ENCODE assay signal across 21 cellular contexts in genomic region chr11:32555091-32555490, GRCh38.
"Had no signal": no experiment of that assay in that cellular context is flagged by ENCODE, and none has a peak within 500 bp of the region (broad histone marks: within the 10 kb centered on the region; RNA-seq: fewer than 3 reads in every experiment).

No MANE protein-coding gene starts in this region.

- H3K4me1 Mint-ChIP-seq: naive thymus-derived CD8-positive, alpha-beta T cell; neural progenitor cell; stimulated activated naive B cell treated with anti-CD40 and anti-IgM and Interleukin-4, amounts not matched to agents 10 μg/mL and 1 μg/mL and 100 μg/mL, for 72 hours had no signal

- ATAC-seq: left lobe of liver; lower lobe of right lung; naive thymus-derived CD8-positive, alpha-beta T cell; psoas muscle; stimulated activated naive B cell treated with anti-CD40 and anti-IgM and Interleukin-4, amounts not matched to agents 10 μg/mL and 1 μg/mL and 100 μg/mL, for 72 hours; stimulated activated naive CD8-positive, alpha-beta T cell treated with anti-CD3 and anti-CD28 coated beads, Interleukin-15, Interleukin-2, amounts not matched to agents 100 U/mL and 50 U/mL, for 24 hours had no signal

- H3K36me3 Mint-ChIP-seq: naive thymus-derived CD8-positive, alpha-beta T cell; neural progenitor cell; stimulated activated naive B cell treated with anti-CD40 and anti-IgM and Interleukin-4, amounts not matched to agents 10 μg/mL and 1 μg/mL and 100 μg/mL, for 72 hours had no signal

- H3K9me3 Mint-ChIP-seq: neural progenitor cell had no signal

- H3K27ac Mint-ChIP-seq: naive thymus-derived CD8-positive, alpha-beta T cell; neural progenitor cell; stimulated activated naive B cell treated with anti-CD40 and anti-IgM and Interleukin-4, amounts not matched to agents 10 μg/mL and 1 μg/mL and 100 μg/mL, for 72 hours had no signal

- DNase-seq: islet precursor cell; lower lobe of right lung; mammary epithelial cell; mesenchymal stem cell; naive thymus-derived CD8-positive, alpha-beta T cell; nephron progenitor cell; occipital lobe; psoas muscle; stimulated activated CD4-positive, alpha-beta T cell treated with anti-CD3 and anti-CD28 coated beads, Interleukin-12 subunit alpha, Interleukin-12 subunit beta, amount 100 ng/mL, for 4 hours; stimulated activated CD4-positive, alpha-beta T cell treated with anti-CD3 and anti-CD28 coated beads, Interleukin-15, amount 100 ng/mL, for 24 hours; stimulated activated CD4-positive, alpha-beta T cell treated with anti-CD3 and anti-CD28 coated beads, Interleukin-2, amount 100 ng/mL, for 24 hours; stimulated activated CD4-positive, alpha-beta T cell treated with anti-CD3 and anti-CD28 coated beads, Interleukin-4, amount 100 ng/mL, for 1 hour; stimulated activated naive B cell treated with anti-CD40 and anti-IgM and Interleukin-4, amounts not matched to agents 10 μg/mL and 1 μg/mL and 100 μg/mL, for 72 hours; stimulated activated naive CD8-positive, alpha-beta T cell treated with anti-CD3 and anti-CD28 coated beads, Interleukin-15, Interleukin-2, amounts not matched to agents 100 U/mL and 50 U/mL, for 24 hours; stomach; testis; thyroid gland; transverse colon; upper lobe of left lung had no signal

- H3K4me3 Mint-ChIP-seq: naive thymus-derived CD8-positive, alpha-beta T cell; nephron progenitor cell; neural progenitor cell; stimulated activated naive B cell treated with anti-CD40 and anti-IgM and Interleukin-4, amounts not matched to agents 10 μg/mL and 1 μg/mL and 100 μg/mL, for 72 hours had no signal
